ENCODE assay signal across 1 cellular context in genomic region chr4:133154725-133155124, GRCh38.
TF ChIP-seq lines count a peak whose summit lies in the region.

No MANE protein-coding gene starts in this region.

TF ChIP-seq in K562, 482 proteins besides CTCF, POLR2A, EP300 and RAD21 (continued from another document):
- no peak for TF ChIP-seq FOXP4 (CRISPR knock-in tag; IDR thresholded peaks at IDR 0.05; ENCODE audit: borderline replicate concordance)
- TF ChIP-seq IRF1 (CRISPR knock-in tag; IDR thresholded peaks at IDR 0.05; ENCODE audit: borderline replicate concordance), result no peak
- TF ChIP-seq ESRRB (CRISPR knock-in tag; IDR thresholded peaks at IDR 0.05; ENCODE audit: borderline replicate concordance), result no peak
- TF ChIP-seq STAT5A (IDR thresholded peaks at IDR 0.05; ENCODE audit: borderline replicate concordance, low read length), result no peak
- no peak for TF ChIP-seq ZNF445 (CRISPR knock-in tag; IDR thresholded peaks at IDR 0.05; ENCODE audit: low read depth)
- TF ChIP-seq CBFB (CRISPR knock-in tag; IDR thresholded peaks at IDR 0.05), result no peak
- no peak for TF ChIP-seq THRB (CRISPR knock-in tag; conservative IDR thresholded peaks at IDR 0.05)
- TF ChIP-seq ZNF3 (CRISPR knock-in tag; IDR thresholded peaks at IDR 0.05), result no peak
- no peak for TF ChIP-seq CREB3 (tag; conservative IDR thresholded peaks at IDR 0.05; ENCODE audit: low read depth)
